ENCODE assay signal across 23 cellular contexts in genomic region chr4:165931741-165932140, GRCh38. TPM values are rescaled to one million over a fixed set of nuclear protein-coding genes. Genes with fewer than 3 reads are reported as not detected.
"Had no signal": no experiment of that assay in that cellular context is flagged by ENCODE, and none has a peak within 500 bp of the region (broad histone marks: within the 10 kb centered on the region; RNA-seq: fewer than 3 reads in every experiment).

No MANE protein-coding gene starts in this region.

- H3K36me3 ChIP-seq: gastrocnemius medialis, heart right ventricle, left lung, lower lobe of right lung, neutrophil, right atrium auricular region, sigmoid colon, stomach, thoracic aorta, transverse colon had no signal

- H3K36me3 Mint-ChIP-seq: naive thymus-derived CD4-positive, alpha-beta T cell had no signal

- H3K4me3 Mint-ChIP-seq: naive thymus-derived CD4-positive, alpha-beta T cell; nephron progenitor cell had no signal

- H3K27ac Mint-ChIP-seq: naive thymus-derived CD4-positive, alpha-beta T cell; nephron progenitor cell had no signal

- H3K9me3 Mint-ChIP-seq: nephron progenitor cell had no signal

- H3K4me3 ChIP-seq: coronary artery, gastrocnemius medialis, heart right ventricle, left lung, lower lobe of right lung, right atrium auricular region, sigmoid colon, skin epidermis, stomach, thoracic aorta, transverse colon had no signal

- H3K4me1 Mint-ChIP-seq: naive thymus-derived CD4-positive, alpha-beta T cell; nephron progenitor cell had no signal

- H3K9me3 ChIP-seq: gastrocnemius medialis, heart right ventricle, left lung, lower lobe of right lung, neutrophil, right atrium auricular region, sigmoid colon, stomach, thoracic aorta, transverse colon had no signal

- DNase-seq: effector CD8-positive, alpha-beta T cell; gastrocnemius medialis; heart right ventricle; hypothalamus; left lung; lower lobe of right lung; mesenchymal stem cell; naive thymus-derived CD4-positive, alpha-beta T cell; nephron progenitor cell; sigmoid colon; stimulated activated CD4-positive, alpha-beta T cell treated with anti-CD3 and anti-CD28 coated beads, Interleukin-2, amount 100 ng/mL, for 24 hours; stimulated activated naive CD4-positive, alpha-beta T cell; stomach; substantia nigra; transverse colon had no signal

- H3K27me3 ChIP-seq: gastrocnemius medialis, heart right ventricle, left lung, neutrophil, right atrium auricular region, sigmoid colon, stomach, transverse colon had no signal

- H3K27ac ChIP-seq: coronary artery, gastrocnemius medialis, heart right ventricle, left lung, lower lobe of right lung, neutrophil, right atrium auricular region, sigmoid colon, skin epidermis, stomach, thoracic aorta, transverse colon had no signal

- H3K4me1 ChIP-seq: gastrocnemius medialis, heart right ventricle, left lung, lower lobe of right lung, right atrium auricular region, sigmoid colon, stomach, transverse colon had no signal

- FAIRE-seq: endometrium, islet of Langerhans had no signal

- H3K27me3 Mint-ChIP-seq: naive thymus-derived CD4-positive, alpha-beta T cell had no signal

RNA-seq across cellular contexts. Expression of gene TLL1, which starts 58.7 kb away (rescaled TPM):
- total RNA-seq: mononuclear cell; naive thymus-derived CD4-positive, alpha-beta T cell had no signal
- polyA plus RNA-seq: naive thymus-derived CD4-positive, alpha-beta T cell had no signal
